In genomic region chr16:740764-741505, GRCh38 we compare ENCODE assay signal across 8 cellular contexts. TPM values are rescaled to one million over a fixed set of nuclear protein-coding genes. Genes with fewer than 3 reads are reported as not detected.
DNase-seq lines count a peak whose midpoint lies in the region; ATAC-seq and TF ChIP-seq lines count a peak whose summit lies in the region.

Gene CIAO3 (minus strand): TSS chr16:740997. CDS start chr16:740985, 12 bp downstream.

- H3K4me2 ChIP-seq in Karpas-422 (ENCODE audit: low read depth, low read length, poor library complexity, severe bottlenecking) = peak within 1 kb of the TSS; percentile 98

- H3K9me3 Mint-ChIP-seq in neural crest cell = no peaks in the 10 kb centered on the region

- no peak within 1 kb of the TSS for H3K27ac Mint-ChIP-seq in neural crest cell (ENCODE audit: unreplicated experiment)

- TF ChIP-seq CTCF in RWPE2 (IDR thresholded peaks at IDR 0.05; ENCODE audit: poor library complexity, severe bottlenecking) (peak; percentile 95), neural crest cell (conservative IDR thresholded peaks at IDR 0.05) (peak; percentile 91)

- H3K36me3 Mint-ChIP-seq in neural crest cell (ENCODE audit: low read depth) = no peaks in the 10 kb centered on the region

- DNase-seq in DMS79 (lab: John Stamatoyannopoulos, UW) (peak; percentile 62), Karpas-422 (peak; percentile 98), RWPE2 (ENCODE audit: low spot score) (no peak), fibroblast of the conjunctiva (ENCODE audit: low read depth) (peak; percentile 72), neural crest cell (ENCODE audit: low read depth, low spot score) (peak; percentile 92)
- DNase-seq in activated effector memory CD4-positive, alpha-beta T cell treated with Interleukin-2 at 50 U/mL for 16 hours = peak; percentile 85

- H3K79me2 ChIP-seq in Karpas-422 (ENCODE audit: low read length) = peaks cover 7% of the 10 kb centered on the region; the same call in 1 of the 2 replicates

- no peaks in the 10 kb centered on the region for H4K20me1 ChIP-seq in Karpas-422 (ENCODE audit: insufficient read depth, low read depth, low read length)

- peak within 1 kb of the TSS; percentile 98 for H3K9ac ChIP-seq in Karpas-422 (ENCODE audit: low read length)
- peak within 1 kb of the TSS; percentile 69 to 89 for H3K9ac ChIP-seq in stomach smooth muscle (ENCODE audit: low read length in 2 of 2)

- H3K4me3 Mint-ChIP-seq in neural crest cell = peak within 1 kb of the TSS; percentile 87

- peak within 1 kb of the TSS; percentile 94 for H3K4me3 ChIP-seq in Karpas-422 (ENCODE audit: low read length)
- H3K4me3 ChIP-seq in RWPE2 (ENCODE audit: severe bottlenecking) = peak within 1 kb of the TSS; percentile 86
- H3K4me3 ChIP-seq in stomach smooth muscle (ENCODE audit: low read length in 2 of 2) = peak within 1 kb of the TSS; percentile 60 to 84

- H3K36me3 ChIP-seq in Karpas-422 (ENCODE audit: insufficient read depth, low read length) (0 out of 2 replicates have a peak, but pooled peaks cover 6% of the 10 kb centered on the region), RWPE2 (ENCODE audit: low read depth) (peaks cover 18% of the 10 kb centered on the region; the same call in 1 of the 2 replicates), stomach smooth muscle (ENCODE audit: control insufficient read depth in 2 of 2, insufficient read depth in 2 of 2, low read length in 2 of 2) (peaks cover 11 to 17% of the 10 kb centered on the region in 2 donors)

- peak within 1 kb of the TSS; percentile 52; the same call in 1 of the 2 replicates for H2AFZ ChIP-seq in Karpas-422 (ENCODE audit: low read length)

- ATAC-seq in GM21723 (IDR thresholded peaks at IDR 0.05; ENCODE audit: unreplicated experiment) (peak; percentile 66), RWPE2 (ENCODE audit: low read depth) (peak; percentile 76)

- H3K4me1 Mint-ChIP-seq in neural crest cell = no peaks in the 10 kb centered on the region

- H3K9me2 ChIP-seq in Karpas-422 (replicated peaks; ENCODE audit: insufficient read depth, low read length) = no peaks in the 10 kb centered on the region

- H3K27ac ChIP-seq in Karpas-422 (ENCODE audit: low read length) (peak within 1 kb of the TSS; percentile 99), RWPE2 (ENCODE audit: poor library complexity, severe bottlenecking) (peak within 1 kb of the TSS; percentile 37), stomach smooth muscle (ENCODE audit: low read length) (no peak within 1 kb of the TSS)

- peaks cover 41% of the 10 kb centered on the region for H3K4me1 ChIP-seq in Karpas-422 (ENCODE audit: low read length)
- no peaks in the 10 kb centered on the region for H3K4me1 ChIP-seq in RWPE2 (ENCODE audit: insufficient read depth, poor library complexity, severe bottlenecking)
- peaks cover 15% of the 10 kb centered on the region for H3K4me1 ChIP-seq in stomach smooth muscle (ENCODE audit: control insufficient read depth, insufficient read depth, low read length)

- no peaks in the 10 kb centered on the region for H3K27me3 Mint-ChIP-seq in neural crest cell (ENCODE audit: low read depth)

- H3K27me3 ChIP-seq in Karpas-422 (ENCODE audit: low read length) (no peaks in the 10 kb centered on the region), RWPE2 (ENCODE audit: insufficient read depth, poor library complexity, severe bottlenecking) (no peaks in the 10 kb centered on the region), stomach smooth muscle (ENCODE audit: control insufficient read depth in 1 of 2, insufficient read depth in 2 of 2, low read length in 2 of 2) (no peaks in the 10 kb centered on the region)

- H3K9me3 ChIP-seq in Karpas-422 (ENCODE audit: low read length) (no peaks in the 10 kb centered on the region), RWPE2 (ENCODE audit: severe bottlenecking) (no peaks in the 10 kb centered on the region), stomach smooth muscle (ENCODE audit: control insufficient read depth in 2 of 2, low read length in 2 of 2) (no peaks in the 10 kb centered on the region)

RNA-seq across cellular contexts. Expression of gene CIAO3, which starts in this region (rescaled TPM):
- 32.1 and 77.4 TPM in 2 replicates for total RNA-seq in Karpas-422 (2014; rRNA removed; shearing (Covaris generic); ENCODE audit: low replicate concordance)
- total RNA-seq in neural crest cell = 42.1 and 45.9 TPM in 2 replicates
